In genomic region chr5:12936184-12936583, GRCh38 we compare ENCODE assay signal across 15 cellular contexts.
"Had no signal": no experiment of that assay in that cellular context is flagged by ENCODE, and none has a peak within 500 bp of the region (broad histone marks: within the 10 kb centered on the region; RNA-seq: fewer than 3 reads in every experiment).

No MANE protein-coding gene starts in this region.

- DNase-seq: Kasumi-1, MM.1S, NCI-H1092 treated with DMSO at 0.1 percent for 48 hours, NCI-H1436, NCI-H187, NCI-H2029, NCI-H2081 treated with DMSO at 0.1 percent for 48 hours, NCI-H2171, NCI-H226, NCI-H82, OCI-M1, Right ventricle myocardium superior, SIG-M5 had no signal

- FAIRE-seq: K562, RCC 7860 had no signal
